8 cellular contexts compared by ENCODE assay signal in genomic region chr11:12674936-12675696, GRCh38. TPM values are rescaled to one million over a fixed set of nuclear protein-coding genes. Genes with fewer than 3 reads are reported as not detected.
DNase-seq lines count a peak whose midpoint lies in the region; ATAC-seq, FAIRE-seq and TF ChIP-seq lines count a peak whose summit lies in the region.

No MANE protein-coding gene starts in this region.

- no peaks in the 10 kb centered on the region for H3K27me3 ChIP-seq in cardiac muscle cell
- no peaks in the 10 kb centered on the region for H3K27me3 ChIP-seq in pancreas

- H3K27ac ChIP-seq in cardiac muscle cell (peak overlapping the region; percentile 100), pancreas (peak overlapping the region; percentile 82 to 96 (median 92))

- H3K9me3 ChIP-seq in cardiac muscle cell (ENCODE audit: low read depth) (no peaks in the 10 kb centered on the region), pancreas (no peaks in the 10 kb centered on the region)

- no peak for FAIRE-seq in pancreas (lab: Jason Lieb, UNC)

- no peak for TF ChIP-seq RAD21 in Ishikawa (IDR thresholded peaks at IDR 0.05; ENCODE audit: low read depth)

- no peak overlapping the region for H3K27ac Mint-ChIP-seq in activated T-helper 17 cell treated with anti-CD3 and anti-CD28 coated beads, Interleukin-2, amount 50 U/mL, for 72 hours

- no peaks in the 10 kb centered on the region for H3K36me3 Mint-ChIP-seq in activated T-helper 17 cell treated with anti-CD3 and anti-CD28 coated beads, Interleukin-2, amount 50 U/mL, for 72 hours (ENCODE audit: low read depth)

- H3K4me1 ChIP-seq in cardiac muscle cell (ENCODE audit: low read depth), result peaks cover 34% of the 10 kb centered on the region
- peaks cover 0 to 23% (median 9%) of the 10 kb centered on the region in 3 donors for H3K4me1 ChIP-seq in pancreas

- H3K4me3 ChIP-seq in cardiac muscle cell (peak overlapping the region; percentile 93), pancreas (peak overlapping the region; percentile 58 to 90 (median 79))

- intact Hi-C loops in pancreas (cut with DNase I), result no loop called here

- 1 to 2% methylated on average over 52 to 81 of the region's 81 CpGs for WGBS in pancreas, 2 donors

- peak overlapping the region; percentile 65 for H3K4me3 Mint-ChIP-seq in activated T-helper 17 cell treated with anti-CD3 and anti-CD28 coated beads, Interleukin-2, amount 50 U/mL, for 72 hours

- H3K4me1 Mint-ChIP-seq in activated T-helper 17 cell treated with anti-CD3 and anti-CD28 coated beads, Interleukin-2, amount 50 U/mL, for 72 hours, result no peaks in the 10 kb centered on the region

- H3K9me3 Mint-ChIP-seq in activated T-helper 17 cell treated with anti-CD3 and anti-CD28 coated beads, Interleukin-2, amount 50 U/mL, for 72 hours, result no peaks in the 10 kb centered on the region

- H3K27me3 Mint-ChIP-seq in activated T-helper 17 cell treated with anti-CD3 and anti-CD28 coated beads, Interleukin-2, amount 50 U/mL, for 72 hours, result peaks cover 60% of the 10 kb centered on the region

- no peaks in the 10 kb centered on the region for H3K36me3 ChIP-seq in cardiac muscle cell
- H3K36me3 ChIP-seq in pancreas, result no peaks in the 10 kb centered on the region

- no peak for TF ChIP-seq EP300 in Ishikawa (IDR thresholded peaks at IDR 0.05; ENCODE audit: borderline replicate concordance)

- no peak for ATAC-seq in activated T-helper 17 cell treated with anti-CD3 and anti-CD28 coated beads, Interleukin-2, amount 50 U/mL, for 72 hours (replicated peaks)
- ATAC-seq in pancreas (peak in 3 of 4 donors; percentile 0 to 19 (median 3)), HG02970 (IDR thresholded peaks at IDR 0.05; ENCODE audit: low FRiP score, unreplicated experiment) (no peak)

- DNase-seq in ELF-1 (ENCODE audit: low read depth, low spot score) (peak; percentile 32), cardiac muscle cell (ENCODE audit: low read depth in 1 of 2, low spot score in 1 of 2) (peak; percentile 52 to 68), pancreas (peak in 5 of 6 donors; percentile 32 to 79 (median 63)), HPDE6-E6E7 (ENCODE audit: extremely low spot score) (no peak), iPS-NIHi7 (ENCODE audit: extremely low spot score) (no peak)

- TF ChIP-seq CTCF in cardiac muscle cell (IDR thresholded peaks at IDR 0.05; ENCODE audit: low read depth, low read length), result no peak
- TF ChIP-seq CTCF in pancreas (IDR thresholded peaks at IDR 0.05), result no peak

TF ChIP-seq in Ishikawa, 13 proteins besides CTCF, POLR2A, EP300 and RAD21:
- TF ChIP-seq TAF1 (IDR thresholded peaks at IDR 0.05; ENCODE audit: low read depth) (no peak; the same call in 1 of the 2 replicates), EGR1 (IDR thresholded peaks at IDR 0.05) (no peak), ZBTB7A (IDR thresholded peaks at IDR 0.05; ENCODE audit: low read depth) (peak; percentile 52; the same call in 1 of the 2 replicates)

RNA-seq across cellular contexts. Expression of gene TEAD1, which starts 0.9 kb away (rescaled TPM):
- total RNA-seq in activated T-helper 17 cell treated with anti-CD3 and anti-CD28 coated beads, Interleukin-2, amount 50 U/mL, for 72 hours, result 1 to 10 TPM; 1.2 to 1.6 TPM
- total RNA-seq in cardiac muscle cell, result 73.9 and 105 TPM in 2 replicates
- 45.9 and 52.0 TPM in 2 replicates for polyA plus RNA-seq in cardiac muscle cell
- total RNA-seq in pancreas, result 10 to 100 TPM; 16.2 to 35.1 (median 22.7) TPM
- 1 to 10 TPM; 5.9 to 9.8 TPM for polyA plus RNA-seq in pancreas

Comparison
In these comparisons a context has a peak if more than half of its experiments do, and no peak if none do; other contexts are left out.
1. DNase-seq: peak in ELF-1 (single experiment), cardiac muscle cell (2 of 2) and pancreas (5 of 6); none in HPDE6-E6E7 (single experiment) and iPS-NIHi7 (single experiment).
2. ATAC-seq: peak in pancreas (3 of 4); none in activated T-helper 17 cell treated with anti-CD3 and anti-CD28 coated beads, Interleukin-2, amount 50 U/mL, for 72 hours (single experiment) and HG02970 (single experiment).
3. RNA of gene TEAD1, which starts 0.9 kb away (total RNA-seq): 73.9 to 105 TPM in cardiac muscle cell and 16.2 to 35.1 TPM in pancreas; 1.2 to 1.6 TPM in activated T-helper 17 cell treated with anti-CD3 and anti-CD28 coated beads, Interleukin-2, amount 50 U/mL, for 72 hours; every median in the first group is over 4 times any median in the second.